ENCODE assay signal across 1 cellular context in genomic region chr22:42636506-42636905, GRCh38.
TF ChIP-seq lines count a peak whose summit lies in the region.

No MANE protein-coding gene starts in this region.

TF ChIP-seq in K562, 482 proteins besides CTCF, POLR2A, EP300 and RAD21:
- TF ChIP-seq NCOA6 (IDR thresholded peaks at IDR 0.05) (no peak), BCOR (IDR thresholded peaks at IDR 0.05) (peak; percentile 23; the same call in 1 of the 2 replicates)
